ENCODE assay signal across 15 cellular contexts in the genomic region with DNA sequence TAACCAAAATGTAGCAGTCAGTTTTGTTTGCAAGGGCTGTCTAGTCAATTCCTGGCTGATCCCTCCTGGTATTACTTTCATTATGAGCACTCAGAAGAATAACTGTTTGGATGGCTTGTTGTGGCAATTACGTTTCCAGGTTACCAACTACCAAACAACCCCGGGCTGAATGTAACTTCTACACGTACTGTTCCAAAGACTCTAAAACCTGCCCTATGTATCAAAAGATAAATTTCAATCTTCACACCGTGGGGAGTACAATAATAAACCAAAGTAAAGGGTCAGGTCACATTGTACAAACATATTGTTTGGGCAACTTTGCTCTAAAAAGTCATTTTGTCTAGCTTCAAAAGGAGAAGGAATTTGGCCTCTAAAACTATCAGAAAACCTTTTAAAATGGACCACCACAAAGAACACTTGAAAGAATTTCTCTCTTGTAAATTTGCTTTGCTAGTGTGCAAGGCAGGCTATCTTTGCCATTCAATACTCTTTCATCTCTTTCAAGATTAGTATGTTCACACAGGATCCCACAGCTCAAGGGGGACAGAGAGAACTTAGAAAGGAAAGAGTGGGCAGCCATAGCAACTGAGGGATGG.
DNase-seq lines count a peak whose midpoint lies in the region; ATAC-seq, FAIRE-seq and TF ChIP-seq lines count a peak whose summit lies in the region.
"Had no signal": no experiment of that assay in that cellular context is flagged by ENCODE, and none has a peak within 500 bp of the region (broad histone marks: within the 10 kb centered on the region; RNA-seq: fewer than 3 reads in every experiment).

No MANE protein-coding gene starts in this region.

- H3K4me3 Mint-ChIP-seq in nephron progenitor cell: no peak overlapping the region
- H3K4me3 Mint-ChIP-seq: T-helper 1 cell treated with Interleukin-12 subunit alpha and Interleukin-12 subunit beta and Interleukin-4 antibody, amounts not matched to agents 30 μg/mL and 1 μg/mL, for 36 hours had no signal

- H3K4me3 ChIP-seq in GM12865 (ENCODE audit: low read depth, low read length): no peak overlapping the region
- H3K4me3 ChIP-seq: BLaER1 treated with 17β-estradiol and CSF1 and Interleukin-3, amounts not matched to agents 10 nM and 100 nM; cardiac muscle cell had no signal

- H3K4me1 Mint-ChIP-seq in nephron progenitor cell: peaks cover 29% of the 10 kb centered on the region

- H3K36me3 Mint-ChIP-seq in nephron progenitor cell (ENCODE audit: low read depth): no peaks in the 10 kb centered on the region

- no peaks in the 10 kb centered on the region for H3K27me3 Mint-ChIP-seq in nephron progenitor cell (ENCODE audit: low read depth, poor library complexity)

- no peaks in the 10 kb centered on the region for H3K9me3 Mint-ChIP-seq in nephron progenitor cell
- H3K9me3 Mint-ChIP-seq: T-helper 1 cell treated with Interleukin-12 subunit alpha and Interleukin-12 subunit beta and Interleukin-4 antibody, amounts not matched to agents 30 μg/mL and 1 μg/mL, for 36 hours had no signal

- FAIRE-seq in endometrium (lab: Jason Lieb, UNC): peak; percentile 86

- TF ChIP-seq CTCF in GM12865 (IDR thresholded peaks at IDR 0.05; ENCODE audit: insufficient read depth, low read depth, low read length, missing control alignments) (no peak), nephron progenitor cell (IDR thresholded peaks at IDR 0.05) (no peak)

- peak overlapping the region; percentile 47 for H3K27ac Mint-ChIP-seq in nephron progenitor cell
- H3K27ac Mint-ChIP-seq: T-helper 1 cell treated with Interleukin-12 subunit alpha and Interleukin-12 subunit beta and Interleukin-4 antibody, amounts not matched to agents 30 μg/mL and 1 μg/mL, for 36 hours had no signal

- no peak for ATAC-seq in HG03378 (IDR thresholded peaks at IDR 0.05; ENCODE audit: unreplicated experiment)
- ATAC-seq in GM21576 (IDR thresholded peaks at IDR 0.05; ENCODE audit: unreplicated experiment): no peak

- DNase-seq in GM12865 (ENCODE audit: low read depth) (peak; percentile 1), NCI-H774 (lab: John Stamatoyannopoulos, UW) (peak; percentile 57), nephron progenitor cell (no peak), NCI-H2196 treated with DMSO at 0.1 percent for 48 hours (lab: John Stamatoyannopoulos, UW; ENCODE audit: unreplicated experiment) (no peak), NCI-H510A (lab: John Stamatoyannopoulos, UW) (no peak)
- DNase-seq: activated naive CD4-positive, alpha-beta T cell; HCEC 1CT; NCI-H1105 treated with DMSO at 0.1 percent for 48 hours; NCI-H510A treated with DMSO at 0.1 percent for 48 hours had no signal

Comparison
In these comparisons a context has a peak if more than half of its experiments do, and no peak if none do; other contexts are left out.
1. DNase-seq: peak in GM12865 (single experiment) and NCI-H774 (single experiment); none in nephron progenitor cell (single experiment), NCI-H2196 treated with DMSO at 0.1 percent for 48 hours (single experiment) and NCI-H510A (single experiment).